ENCODE assay signal across 15 cellular contexts in genomic region chr12:93727911-93728310, GRCh38. TPM values are rescaled to one million over a fixed set of nuclear protein-coding genes. Genes with fewer than 3 reads are reported as not detected.
DNase-seq lines count a peak whose midpoint lies in the region; ATAC-seq, FAIRE-seq and TF ChIP-seq lines count a peak whose summit lies in the region.
"Had no signal": no experiment of that assay in that cellular context is flagged by ENCODE, and none has a peak within 500 bp of the region (broad histone marks: within the 10 kb centered on the region; RNA-seq: fewer than 3 reads in every experiment).

No MANE protein-coding gene starts in this region.

- H3K27ac ChIP-seq in K562 (ENCODE audit: extremely low read depth, low read depth, low read length) (no peak overlapping the region), esophagus muscularis mucosa (replicated peaks in 1 of 4) (peak overlapping the region in 3 of 4 donors; percentile 31 to 67 (median 34)), parathyroid adenoma (peak overlapping the region; percentile 85), testis (peak overlapping the region; percentile 50 to 82)
- no peak overlapping the region for H3K27ac ChIP-seq in effector memory CD4-positive, alpha-beta T cell (ENCODE audit: insufficient read depth, low read length, poor library complexity, severe bottlenecking)

- no peak for DNase-seq in K562 (ENCODE audit: extremely low read depth in 1 of 4, low spot score in 3 of 4)
- DNase-seq in esophagus muscularis mucosa (ENCODE audit: extremely low spot score), result no peak
- no peak for DNase-seq in testis
- no peak for DNase-seq in effector memory CD4-positive, alpha-beta T cell
- DNase-seq: COR-L47, DMS153, NCI-H1048, NCI-H1694, NCI-H2107, NCI-H2227 treated with DMSO at 0.1 percent for 48 hours, NCI-H524 had no signal

- TF ChIP-seq POLR2A in K562 (conservative IDR thresholded peaks at IDR 0.05), result no peak
- TF ChIP-seq POLR2A in esophagus muscularis mucosa (IDR thresholded peaks at IDR 0.05; ENCODE audit: low read depth), result no peak
- no peak for TF ChIP-seq POLR2A in testis (IDR thresholded peaks at IDR 0.05)

- no TSS peak for BruUV-seq in K562 (replicated peaks; lab: Mats Ljungman, UMichigan)

- H3K79me2 ChIP-seq in K562 (ENCODE audit: control insufficient read depth, insufficient read depth, low read length), result no peaks in the 10 kb centered on the region
- H3K79me2 ChIP-seq in parathyroid adenoma, result peaks cover 32% of the 10 kb centered on the region

- H3K4me2 ChIP-seq in K562 (ENCODE audit: insufficient read depth, low read length) (no peak overlapping the region), parathyroid adenoma (ENCODE audit: low read length) (no peak overlapping the region)

- no peak overlapping the region for H3K9ac ChIP-seq in K562 (ENCODE audit: insufficient read depth in 1 of 2, low read depth in 2 of 2, low read length in 2 of 2)
- H3K9ac ChIP-seq in parathyroid adenoma, result no peak overlapping the region

- intact Hi-C loops in K562 (cut with micrococcal nuclease), result no loop called here
- intact Hi-C loops in esophagus muscularis mucosa (cut with DNase I), result no loop called here
- intact Hi-C loops in testis (cut with DNase I; ENCODE audit: low total_unique reads), result no loop called here

- no peaks in the 10 kb centered on the region for H3K36me3 ChIP-seq in K562 (ENCODE audit: control insufficient read depth, insufficient read depth, low read length)
- no peaks in the 10 kb centered on the region for H3K36me3 ChIP-seq in esophagus muscularis mucosa
- no peaks in the 10 kb centered on the region for H3K36me3 ChIP-seq in parathyroid adenoma (ENCODE audit: control insufficient read depth, insufficient read depth, low read length)
- H3K36me3 ChIP-seq in testis (ENCODE audit: low read depth, missing control alignments), result no peaks in the 10 kb centered on the region
- H3K36me3 ChIP-seq in effector memory CD4-positive, alpha-beta T cell (ENCODE audit: control insufficient read depth, insufficient read depth, low read length), result no peaks in the 10 kb centered on the region

- POLR2A ChIA-PET in K562 (lab: Yijun Ruan, JAX), result interaction anchor here (0.7 to 1.9 kb wide), 5 partner anchors 7 to 21 kb away, joined by 3 to 7 read pairs (median 5); no protein-coding TSS in a partner anchor

- WGBS in K562 (ENCODE audit: insufficient coverage, low coverage, missing lambda C conversion rate), result 66% methylated on average over 4 of the region's 4 CpGs
- WGBS in esophagus muscularis mucosa, result 88% methylated on average over 4 of the region's 4 CpGs
- WGBS in testis, 2 donors, result 88 to 89% methylated on average over 4 of the region's 4 CpGs

- CTCF ChIA-PET in K562 (lab: Yijun Ruan, JAX; ENCODE audit: low intra/inter-chr PET ratio), result no interaction called here

- TF ChIP-seq EP300 in K562 (IDR thresholded peaks at IDR 0.05; ENCODE audit: low read length) (no peak), esophagus muscularis mucosa (IDR thresholded peaks at IDR 0.05) (no peak)

- H3K27me3 ChIP-seq in K562 (ENCODE audit: control insufficient read depth in 2 of 2, insufficient read depth in 2 of 2, low read length in 2 of 2) (no peaks in the 10 kb centered on the region), esophagus muscularis mucosa (no peaks in the 10 kb centered on the region), parathyroid adenoma (ENCODE audit: control insufficient read depth, insufficient read depth, low read length) (no peaks in the 10 kb centered on the region), testis (no peaks in the 10 kb centered on the region)
- no peaks in the 10 kb centered on the region for H3K27me3 ChIP-seq in effector memory CD4-positive, alpha-beta T cell (replicated peaks; ENCODE audit: control insufficient read depth, insufficient read depth, low read length, poor library complexity, severe bottlenecking)

- peak; percentile 33; the same call in 2 of the 3 replicates for ATAC-seq in K562
- no peak for ATAC-seq in GM21723 (IDR thresholded peaks at IDR 0.05; ENCODE audit: unreplicated experiment)
- ATAC-seq in HG02798 (IDR thresholded peaks at IDR 0.05; ENCODE audit: poor library complexity, unreplicated experiment), result no peak

- FAIRE-seq in K562 (lab: Jason Lieb, UNC), result no peak
- FAIRE-seq: GM19239 had no signal

- H3K4me3 ChIP-seq in K562, result no peak overlapping the region
- H3K4me3 ChIP-seq in esophagus muscularis mucosa, result no peak overlapping the region
- H3K4me3 ChIP-seq in parathyroid adenoma (ENCODE audit: low read depth, low read length), result no peak overlapping the region
- H3K4me3 ChIP-seq in testis, result no peak overlapping the region
- no peak overlapping the region for H3K4me3 ChIP-seq in effector memory CD4-positive, alpha-beta T cell (ENCODE audit: insufficient read depth, low read depth, low read length, poor library complexity, severe bottlenecking)

- TF ChIP-seq CTCF in K562 (IDR thresholded peaks at IDR 0.05 in 2 of 3, conservative IDR thresholded peaks at IDR 0.05 in 1 of 3; ENCODE audit: insufficient read depth in 2 of 3, low read depth in 1 of 3, low read length in 3 of 3), result no peak
- no peak for TF ChIP-seq CTCF in esophagus muscularis mucosa (IDR thresholded peaks at IDR 0.05)
- TF ChIP-seq CTCF in parathyroid adenoma (IDR thresholded peaks at IDR 0.05), result no peak
- TF ChIP-seq CTCF in testis (IDR thresholded peaks at IDR 0.05), result no peak

- no peaks in the 10 kb centered on the region for H3K9me3 ChIP-seq in K562 (replicated peaks; ENCODE audit: control insufficient read depth, insufficient read depth, low read depth, low read length)
- H3K9me3 ChIP-seq in esophagus muscularis mucosa, result no peaks in the 10 kb centered on the region
- H3K9me3 ChIP-seq in parathyroid adenoma (ENCODE audit: control insufficient read depth, low read length), result no peaks in the 10 kb centered on the region
- no peaks in the 10 kb centered on the region for H3K9me3 ChIP-seq in testis
- H3K9me3 ChIP-seq in effector memory CD4-positive, alpha-beta T cell (ENCODE audit: control insufficient read depth, low read length), result no peaks in the 10 kb centered on the region

- in situ Hi-C loops in K562 (cut with MboI), result no loop called here

- no peak for TF ChIP-seq RAD21 in K562 (CRISPR knock-in tag; conservative IDR thresholded peaks at IDR 0.05 in 1 of 2, IDR thresholded peaks at IDR 0.05 in 1 of 2)

- no peak overlapping the region for H2AFZ ChIP-seq in K562 (ENCODE audit: low read depth, low read length)
- H2AFZ ChIP-seq in parathyroid adenoma, result peak overlapping the region; percentile 60

- no peaks in the 10 kb centered on the region for H3K9me1 ChIP-seq in K562 (ENCODE audit: control insufficient read depth, insufficient read depth, low read length)

- H4K20me1 ChIP-seq in K562 (replicated peaks; ENCODE audit: control insufficient read depth, insufficient read depth, low read length), result no peaks in the 10 kb centered on the region

- H3K4me1 ChIP-seq in K562 (replicated peaks in 1 of 2; ENCODE audit: control insufficient read depth in 2 of 2, insufficient read depth in 2 of 2, low read length in 2 of 2), result no peaks in the 10 kb centered on the region; a peak in 3 of 5 replicates
- H3K4me1 ChIP-seq in esophagus muscularis mucosa, result peaks cover 0 to 17% (median 11%) of the 10 kb centered on the region in 4 donors
- H3K4me1 ChIP-seq in parathyroid adenoma, result peaks cover 14% of the 10 kb centered on the region
- peaks cover 6% of the 10 kb centered on the region for H3K4me1 ChIP-seq in testis
- H3K4me1 ChIP-seq in effector memory CD4-positive, alpha-beta T cell (ENCODE audit: control insufficient read depth, insufficient read depth, low read length, poor library complexity, severe bottlenecking), result no peaks in the 10 kb centered on the region

TF ChIP-seq in K562, 482 proteins besides CTCF, POLR2A, EP300 and RAD21 (continues in another document):
- no peak for TF ChIP-seq ZZZ3 (IDR thresholded peaks at IDR 0.05)
- TF ChIP-seq ZNF707 (CRISPR knock-in tag; conservative IDR thresholded peaks at IDR 0.05), result no peak
- no peak for TF ChIP-seq ZEB2 (IDR thresholded peaks at IDR 0.05)
- TF ChIP-seq TGIF2 (CRISPR knock-in tag; IDR thresholded peaks at IDR 0.05), result no peak
- no peak for TF ChIP-seq ATF1 (CRISPR knock-in tag; IDR thresholded peaks at IDR 0.05)
- TF ChIP-seq ATF1 (tag; IDR thresholded peaks at IDR 0.05), result no peak
- TF ChIP-seq MYBL2 (IDR thresholded peaks at IDR 0.05; ENCODE audit: low read depth), result no peak
- TF ChIP-seq MYBL2 (CRISPR knock-in tag; IDR thresholded peaks at IDR 0.05; ENCODE audit: borderline replicate concordance), result no peak
- TF ChIP-seq WHSC1 (IDR thresholded peaks at IDR 0.05; ENCODE audit: low read length), result no peak
- no peak for TF ChIP-seq POLR2AphosphoS2 (IDR thresholded peaks at IDR 0.05; ENCODE audit: low read length)
- no peak for TF ChIP-seq GATA2 (CRISPR knock-in tag; IDR thresholded peaks at IDR 0.05)
- no peak for TF ChIP-seq JUND (IDR thresholded peaks at IDR 0.05; ENCODE audit: borderline replicate concordance, low read depth, low read length)
- TF ChIP-seq JUND (tag; IDR thresholded peaks at IDR 0.05; ENCODE audit: borderline replicate concordance, low read depth, low read length), result no peak
- TF ChIP-seq ZNF184 (CRISPR knock-in tag; IDR thresholded peaks at IDR 0.05), result no peak
- no peak for TF ChIP-seq CHD4 (IDR thresholded peaks at IDR 0.05; ENCODE audit: insufficient read depth, insufficient replicate concordance, low read depth, low read length, poor library complexity, severe bottlenecking)
- no peak for TF ChIP-seq GTF2E2 (tag; IDR thresholded peaks at IDR 0.05)

RNA-seq across cellular contexts. Expression of gene CRADD, which starts 50.7 kb away (rescaled TPM):
- 40.5 and 42.6 TPM in 2 replicates for total RNA-seq in K562 (2011; cell fraction: chromatin; rRNA removed; ENCODE audit: low replicate concordance)
- total RNA-seq in K562 (2011; cell fraction: nucleolus; rRNA removed), result 19.3 and 19.5 TPM in 2 replicates
- total RNA-seq in K562 (2011; cell fraction: nucleoplasm; rRNA removed), result 30.1 and 58.6 TPM in 2 replicates
- 34.0 and 41.1 TPM in 2 replicates for total RNA-seq in K562 (2014; rRNA removed)
- total RNA-seq in K562 (2014; rRNA removed; fragmentation: Illumina TruSeq; extraction: Trizol), result 25.9 and 36.2 TPM in 2 replicates
- 25.2 and 26.4 TPM in 2 replicates for total RNA-seq in K562 (2015; rRNA removed; fragmentation: Illumina TruSeq; extraction: Trizol)
- total RNA-seq in K562 (2021), result 29.5 and 31.4 TPM in 2 replicates
- polyA plus RNA-seq in K562 (2011; rRNA removed), result 25.9 and 26.6 TPM in 2 replicates
- 34.4 and 35.1 TPM in 2 replicates for polyA plus RNA-seq in K562 (2011; cell fraction: cytosol; rRNA removed)
- 9.0 and 12.8 TPM in 2 replicates for polyA plus RNA-seq in K562 (2011; cell fraction: nucleus; rRNA removed)
- polyA plus RNA-seq in K562 (2012), result 29.0 and 43.4 TPM in 2 replicates
- polyA plus RNA-seq in K562 (2014; fragmentation: Illumina TruSeq; extraction: Trizol), result 24.1 and 32.1 TPM in 2 replicates
- polyA plus RNA-seq in K562 (2014; fragmentation: Nextera tagmentation; extraction: Ambion mirVana), result 10 to 100 TPM; 20.5 to 24.9 TPM
- 38.2 and 38.6 TPM in 2 replicates for polyA plus RNA-seq in K562 (2014; rRNA removed)
- 15.8 and 23.3 TPM in 2 replicates for polyA minus RNA-seq in K562 (2011; rRNA and poly(A)+ RNA removed)
- 5.2 and 10.3 TPM in 2 replicates for polyA minus RNA-seq in K562 (2011; cell fraction: cytosol; rRNA and poly(A)+ RNA removed)
- 12.8 and 14.1 TPM in 2 replicates for polyA minus RNA-seq in K562 (2011; cell fraction: nucleus; rRNA and poly(A)+ RNA removed)
- total RNA-seq in esophagus muscularis mucosa, result 10 to 100 TPM; 23.5 to 35.3 (median 26.1) TPM
- 10 to 100 TPM; 46.0 to 53.0 TPM for total RNA-seq in testis
- 43.2 TPM for polyA plus RNA-seq in testis (ENCODE audit: insufficient read depth, low read depth, low replicate concordance)

Comparison
In these comparisons a context has a peak if more than half of its experiments do, and no peak if none do; other contexts are left out.
1. H3K27ac ChIP-seq: peak in esophagus muscularis mucosa (3 of 4), parathyroid adenoma (single experiment) and testis (2 of 2); none in K562 (single experiment) and effector memory CD4-positive, alpha-beta T cell (single experiment).